Comparison of ENCODE assay signal across 25 cellular contexts in the genomic region with DNA sequence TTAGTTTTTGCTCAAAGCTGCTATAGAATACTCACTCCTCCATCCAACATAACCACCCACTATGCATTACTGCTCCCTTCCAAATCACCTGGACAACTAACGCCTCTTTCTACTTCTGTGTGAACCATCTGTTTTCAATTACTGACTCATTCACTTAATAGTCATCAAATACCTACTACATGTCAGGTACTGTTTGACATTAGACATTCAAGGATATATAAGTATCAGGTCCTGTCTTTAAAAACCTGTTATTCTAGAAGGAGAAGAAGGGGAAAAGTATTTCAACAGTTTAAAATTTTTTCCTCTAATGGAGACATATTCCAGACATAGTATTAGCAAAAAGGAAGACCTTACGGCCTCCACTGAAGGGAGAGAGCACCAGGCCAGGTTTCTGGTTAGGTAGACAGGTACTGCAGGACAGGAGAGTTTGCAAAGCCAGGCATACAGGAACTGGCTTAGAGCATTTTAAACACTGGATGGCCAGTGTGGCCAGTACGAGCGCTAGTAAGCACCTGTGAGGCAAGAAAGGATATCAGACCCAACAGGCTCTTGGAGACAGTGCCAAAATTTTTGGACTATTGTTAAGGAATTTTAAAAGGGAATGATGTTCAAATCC. TPM values are rescaled to one million over a fixed set of nuclear protein-coding genes. Genes with fewer than 3 reads are reported as not detected.
A peak's percentile ranks its signal among the peaks of the same experiment; 100 is the strongest.
DNase-seq lines count a peak whose midpoint lies in the region; ATAC-seq and TF ChIP-seq lines count a peak whose summit lies in the region.
"Had no signal": no experiment of that assay in that cellular context is flagged by ENCODE, and none has a peak within 500 bp of the region (broad histone marks: within the 10 kb centered on the region; RNA-seq: fewer than 3 reads in every experiment).

No MANE protein-coding gene starts in this region.

- peaks cover 15% of the 10 kb centered on the region for H3K4me1 ChIP-seq in PC-9 (replicated peaks; ENCODE audit: insufficient read depth)
- H3K4me1 ChIP-seq in left lung: peaks cover 4 to 15% of the 10 kb centered on the region in 2 donors
- peaks cover 25% of the 10 kb centered on the region for H3K4me1 ChIP-seq in suprapubic skin

- no peak overlapping the region for H3K4me2 ChIP-seq in PC-9

- H3K27me3 ChIP-seq in PC-9 (ENCODE audit: insufficient read depth, low read depth): no peaks in the 10 kb centered on the region
- H3K27me3 ChIP-seq in left lung: no peaks in the 10 kb centered on the region
- H3K27me3 ChIP-seq in suprapubic skin: no peaks in the 10 kb centered on the region
- H3K27me3 ChIP-seq in brain microvascular endothelial cell (replicated peaks): no peaks in the 10 kb centered on the region
- H3K27me3 ChIP-seq: upper lobe of right lung had no signal

- peaks cover 63% of the 10 kb centered on the region for H3K79me2 ChIP-seq in PC-9 (ENCODE audit: low read depth)

- no peaks in the 10 kb centered on the region for H4K20me1 ChIP-seq in PC-9 (ENCODE audit: insufficient read depth)

- 76% methylated on average over 4 of the region's 4 CpGs for WGBS in suprapubic skin

- intact Hi-C loops in PC-9 (cut with micrococcal nuclease; ENCODE audit: unreplicated experiment) (no loop called here), left lung (cut with DNase I) (no loop called here)

- TF ChIP-seq CTCF in PC-9 (conservative IDR thresholded peaks at IDR 0.05) (no peak), epithelial cell of esophagus (IDR thresholded peaks at IDR 0.05; ENCODE audit: insufficient read depth, low read depth, low read length, missing control alignments) (no peak), left lung (IDR thresholded peaks at IDR 0.05) (no peak), suprapubic skin (IDR thresholded peaks at IDR 0.05) (no peak), brain microvascular endothelial cell (IDR thresholded peaks at IDR 0.05; ENCODE audit: low read depth, low read length, missing control alignments) (no peak)

- TF ChIP-seq POLR2A in suprapubic skin (IDR thresholded peaks at IDR 0.05): no peak

- BruUV-seq in PC-9 (replicated peaks; lab: Mats Ljungman, UMichigan): no TSS peak

- H3K36me3 ChIP-seq in PC-9 (ENCODE audit: low read depth): 0 out of 2 replicates have a peak, but pooled peaks cover 6% of the 10 kb centered on the region
- H3K36me3 ChIP-seq in left lung: no peaks in the 10 kb centered on the region
- H3K36me3 ChIP-seq in suprapubic skin: no peaks in the 10 kb centered on the region
- H3K36me3 ChIP-seq in brain microvascular endothelial cell (replicated peaks): peaks cover under 1% of the 10 kb centered on the region
- H3K36me3 ChIP-seq: upper lobe of right lung had no signal

- H2AFZ ChIP-seq in PC-9: no peak overlapping the region

- H3K27ac ChIP-seq in PC-9: peak overlapping the region; percentile 23; the same call in 1 of the 2 replicates
- no peak overlapping the region for H3K27ac ChIP-seq in left lung
- H3K27ac ChIP-seq in suprapubic skin: peak overlapping the region; percentile 46
- no peak overlapping the region for H3K27ac ChIP-seq in brain microvascular endothelial cell
- H3K27ac ChIP-seq: SK-N-MC, upper lobe of right lung had no signal

- in situ Hi-C loops in brain microvascular endothelial cell (cut with HindIII; ENCODE audit: low pct_ligation_motif_present, low sequenced_read_pairs): no loop called here

- H3F3A ChIP-seq in PC-9 (ENCODE audit: insufficient read depth, low read depth): peaks cover 18% of the 10 kb centered on the region

- CTCF ChIA-PET in PC-9 (lab: Charles Lee): no interaction called here

- ATAC-seq in left lung (peak; percentile 59), GM18867 (IDR thresholded peaks at IDR 0.05; ENCODE audit: unreplicated experiment) (no peak)
- ATAC-seq: activated CD8-positive, alpha-beta T cell treated with anti-CD3 and anti-CD28 coated beads for 36 hours; GM12878; K562; left lobe of liver; naive thymus-derived CD4-positive, alpha-beta T cell; T-helper 17 cell; upper lobe of right lung had no signal

- POLR2A ChIA-PET in PC-9 (lab: Charles Lee; ENCODE audit: unreplicated experiment): interaction anchor here (0.6 kb wide), 1 partner anchor 82 kb away, joined by 10 read pairs; no protein-coding TSS in a partner anchor

- peak in 1 of 2 experiments; percentile 54 for DNase-seq in PC-9
- DNase-seq in epithelial cell of esophagus (ENCODE audit: low read depth): peak; percentile 93
- DNase-seq in left lung: no peak
- no peak for DNase-seq in suprapubic skin (ENCODE audit: low spot score in 2 of 2)
- no peak for DNase-seq in brain microvascular endothelial cell
- no peak for DNase-seq in DMS153 (lab: John Stamatoyannopoulos, UW)
- DNase-seq: activated CD4-positive, alpha-beta T cell treated with anti-CD3 and anti-CD28 coated beads for 1 hour; activated CD8-positive, alpha-beta T cell treated with anti-CD3 and anti-CD28 coated beads for 36 hours; effector CD8-positive, alpha-beta T cell; EL; erythroblast; midbrain; MM.1S; naive thymus-derived CD4-positive, alpha-beta T cell; NCI-H1436; NCI-H526 treated with DMSO at 0.1 percent for 48 hours; small intestine; stimulated activated CD4-positive, alpha-beta T cell treated with anti-CD3 and anti-CD28 coated beads, Interleukin-1b, Interleukin-23, amount 100 ng/mL, for 48 hours; T-helper 17 cell; upper lobe of right lung had no signal

- no peaks in the 10 kb centered on the region for H3K9me2 ChIP-seq in PC-9 (ENCODE audit: insufficient read depth)

- H3K4me3 ChIP-seq in PC-9: no peak overlapping the region
- no peak overlapping the region for H3K4me3 ChIP-seq in epithelial cell of esophagus (ENCODE audit: low read length)
- no peak overlapping the region for H3K4me3 ChIP-seq in left lung
- no peak overlapping the region for H3K4me3 ChIP-seq in suprapubic skin
- no peak overlapping the region for H3K4me3 ChIP-seq in brain microvascular endothelial cell (ENCODE audit: low read depth, low read length)
- H3K4me3 ChIP-seq: GM12878, K562, SK-N-MC, upper lobe of right lung had no signal

- H3K9me3 ChIP-seq in PC-9 (ENCODE audit: insufficient read depth, low read depth) (no peaks in the 10 kb centered on the region), left lung (no peaks in the 10 kb centered on the region), suprapubic skin (no peaks in the 10 kb centered on the region)
- H3K9me3 ChIP-seq: upper lobe of right lung had no signal

- TF ChIP-seq EP300 in suprapubic skin (IDR thresholded peaks at IDR 0.05): no peak

RNA-seq across cellular contexts. Expression of a gene that starts 39.0 kb away (rescaled TPM):
- total RNA-seq in PC-9 (2021): 26.4 and 37.4 TPM in 2 replicates
- 10 to 100 TPM; 24.0 to 39.4 TPM for total RNA-seq in left lung
- total RNA-seq in suprapubic skin: 10 to 100 TPM; 10.8 to 18.1 (median 15.0) TPM

Comparison
In these comparisons a context has a peak if more than half of its experiments do, and no peak if none do; other contexts are left out.
1. H3K27ac ChIP-seq: peak in PC-9 (single experiment) and suprapubic skin (single experiment); none in left lung (0 of 2) and brain microvascular endothelial cell (single experiment).